ENCODE assay signal across 12 cellular contexts in the genomic region with DNA sequence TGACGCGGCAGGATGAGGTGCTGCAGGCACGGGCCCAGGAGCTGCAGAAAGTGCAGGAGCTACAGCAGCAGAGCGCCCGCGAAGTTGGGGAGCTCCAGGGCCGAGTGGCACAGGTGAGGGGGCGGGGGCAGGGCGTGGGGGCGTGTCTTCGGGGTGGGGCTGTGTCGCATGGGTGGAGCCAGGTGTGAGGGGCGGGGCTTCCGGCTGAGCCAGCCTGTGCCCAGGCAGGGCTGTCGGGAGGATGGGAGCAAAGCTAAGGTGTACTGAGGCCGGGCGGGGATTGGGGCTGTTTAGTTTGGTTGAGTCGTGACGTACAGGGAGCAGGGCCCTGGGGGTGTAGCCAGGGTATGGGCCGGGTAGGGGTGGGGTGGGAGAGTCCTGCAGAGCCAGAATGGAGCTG.
A peak's percentile ranks its signal among the peaks of the same experiment; 100 is the strongest.
DNase-seq lines count a peak whose midpoint lies in the region; ATAC-seq and TF ChIP-seq lines count a peak whose summit lies in the region.
"Had no signal": no experiment of that assay in that cellular context is flagged by ENCODE, and none has a peak within 500 bp of the region (broad histone marks: within the 10 kb centered on the region; RNA-seq: fewer than 3 reads in every experiment).

No MANE protein-coding gene starts in this region.

- no peak overlapping the region for H3K4me3 ChIP-seq in right atrium auricular region
- H3K4me3 ChIP-seq in mucosa of descending colon: no peak overlapping the region
- H3K4me3 ChIP-seq in gastroesophageal sphincter: no peak overlapping the region
- H3K4me3 ChIP-seq: BLaER1 treated with 17β-estradiol and CSF1 and Interleukin-3, amounts not matched to agents 10 nM and 100 nM had no signal

- ATAC-seq in Right ventricle myocardium inferior: peak; percentile 21
- ATAC-seq in mucosa of descending colon: peak; percentile 89
- ATAC-seq in gastroesophageal sphincter: no peak
- no peak for ATAC-seq in GM21717 (IDR thresholded peaks at IDR 0.05; ENCODE audit: unreplicated experiment)
- ATAC-seq: effector memory CD8-positive, alpha-beta T cell had no signal

- H3K27me3 Mint-ChIP-seq in activated T-cell treated with anti-CD3 and anti-CD28 coated beads, Interleukin-2, amount 50 U/mL, for 24 hours: peaks cover 37% of the 10 kb centered on the region

- TF ChIP-seq EP300 in gastroesophageal sphincter (IDR thresholded peaks at IDR 0.05): no peak

- H3K36me3 Mint-ChIP-seq in activated T-cell treated with anti-CD3 and anti-CD28 coated beads, Interleukin-2, amount 50 U/mL, for 24 hours (ENCODE audit: low read depth): no peaks in the 10 kb centered on the region

- H3K27me3 ChIP-seq in right atrium auricular region (no peaks in the 10 kb centered on the region), gastroesophageal sphincter (peaks cover 18% of the 10 kb centered on the region)
- H3K27me3 ChIP-seq: BLaER1 treated with 17β-estradiol and CSF1 and Interleukin-3, amounts not matched to agents 10 nM and 100 nM had no signal

- TF ChIP-seq POLR2A in gastroesophageal sphincter (IDR thresholded peaks at IDR 0.05): no peak

- no peak overlapping the region for H3K27ac ChIP-seq in right atrium auricular region
- no peak overlapping the region for H3K27ac ChIP-seq in gastroesophageal sphincter
- H3K27ac ChIP-seq: BLaER1 treated with 17β-estradiol and CSF1 and Interleukin-3, amounts not matched to agents 10 nM and 100 nM; parathyroid adenoma had no signal

- peaks cover 19% of the 10 kb centered on the region for H3K36me3 ChIP-seq in right atrium auricular region
- H3K36me3 ChIP-seq in mucosa of descending colon (ENCODE audit: low read depth): peaks cover 4% of the 10 kb centered on the region
- peaks cover 0 to 14% of the 10 kb centered on the region in 2 donors for H3K36me3 ChIP-seq in gastroesophageal sphincter
- H3K36me3 ChIP-seq: BLaER1 treated with 17β-estradiol and CSF1 and Interleukin-3, amounts not matched to agents 10 nM and 100 nM had no signal

- H3K4me1 ChIP-seq in right atrium auricular region (no peaks in the 10 kb centered on the region), mucosa of descending colon (ENCODE audit: low read depth) (no peaks in the 10 kb centered on the region), gastroesophageal sphincter (no peaks in the 10 kb centered on the region)
- H3K4me1 ChIP-seq: parathyroid adenoma had no signal

- H3K4me3 Mint-ChIP-seq in activated T-cell treated with anti-CD3 and anti-CD28 coated beads, Interleukin-2, amount 50 U/mL, for 24 hours: no peak overlapping the region
- H3K4me3 Mint-ChIP-seq: effector memory CD8-positive, alpha-beta T cell had no signal

- TF ChIP-seq CTCF in right atrium auricular region (IDR thresholded peaks at IDR 0.05) (no peak), mucosa of descending colon (IDR thresholded peaks at IDR 0.05) (no peak), gastroesophageal sphincter (IDR thresholded peaks at IDR 0.05) (no peak)

- no peak overlapping the region for H3K27ac Mint-ChIP-seq in activated T-cell treated with anti-CD3 and anti-CD28 coated beads, Interleukin-2, amount 50 U/mL, for 24 hours
- H3K27ac Mint-ChIP-seq: effector memory CD8-positive, alpha-beta T cell had no signal

- H3K4me1 Mint-ChIP-seq in activated T-cell treated with anti-CD3 and anti-CD28 coated beads, Interleukin-2, amount 50 U/mL, for 24 hours (ENCODE audit: low read depth): no peaks in the 10 kb centered on the region

- 40 to 70% methylated on average over 1 to 2 of the region's 20 CpGs for WGBS in gastroesophageal sphincter (ENCODE audit: low coverage in 1 of 2), 2 donors

- no peaks in the 10 kb centered on the region for H3K9me3 Mint-ChIP-seq in activated T-cell treated with anti-CD3 and anti-CD28 coated beads, Interleukin-2, amount 50 U/mL, for 24 hours

- no peaks in the 10 kb centered on the region for H3K9me3 ChIP-seq in right atrium auricular region
- H3K9me3 ChIP-seq in mucosa of descending colon: no peaks in the 10 kb centered on the region
- no peaks in the 10 kb centered on the region for H3K9me3 ChIP-seq in gastroesophageal sphincter
- H3K9me3 ChIP-seq: BLaER1 treated with 17β-estradiol and CSF1 and Interleukin-3, amounts not matched to agents 10 nM and 100 nM had no signal

- DNase-seq in Right ventricle myocardium inferior (ENCODE audit: missing footprints) (no peak), right atrium auricular region (ENCODE audit: low spot score) (no peak), mucosa of descending colon (peak; percentile 63 to 71 (median 66)), pons (ENCODE audit: low spot score) (no peak), inferior parietal cortex (ENCODE audit: extremely low spot score) (no peak)
- DNase-seq in activated T-cell treated with anti-CD3 and anti-CD28 coated beads, Interleukin-2, amount 50 U/mL, for 24 hours: peak; percentile 41
- DNase-seq: effector memory CD8-positive, alpha-beta T cell; stimulated activated naive CD4-positive, alpha-beta T cell treated with Interleukin-2 at 50 U/mL for 16 hours had no signal

- intact Hi-C loops in Right ventricle myocardium inferior (cut with DNase I): no loop called here
- intact Hi-C loops in mucosa of descending colon (cut with DNase I, micrococcal nuclease): no loop called here

Comparison
In these comparisons a context has a peak if more than half of its experiments do, and no peak if none do; other contexts are left out.
1. ATAC-seq: peak in Right ventricle myocardium inferior (single experiment) and mucosa of descending colon (single experiment); none in gastroesophageal sphincter (single experiment) and GM21717 (single experiment).
2. DNase-seq: peak in activated T-cell treated with anti-CD3 and anti-CD28 coated beads, Interleukin-2, amount 50 U/mL, for 24 hours (single experiment) and mucosa of descending colon (3 of 3); none in Right ventricle myocardium inferior (single experiment), right atrium auricular region (single experiment), pons (single experiment) and inferior parietal cortex (single experiment).